In genomic region chr12:54571166-54571856, GRCh38 we compare ENCODE assay signal across 26 cellular contexts. TPM values are rescaled to one million over a fixed set of nuclear protein-coding genes. Genes with fewer than 3 reads are reported as not detected.
A peak's percentile ranks its signal among the peaks of the same experiment; 100 is the strongest.
DNase-seq lines count a peak whose midpoint lies in the region; ATAC-seq and TF ChIP-seq lines count a peak whose summit lies in the region.
"Had no signal": no experiment of that assay in that cellular context is flagged by ENCODE, and none has a peak within 500 bp of the region (broad histone marks: within the 10 kb centered on the region; RNA-seq: fewer than 3 reads in every experiment).

No MANE protein-coding gene starts in this region.

- DNase-seq in DMS114 treated with DMSO at 0.1 percent for 48 hours (lab: John Stamatoyannopoulos, UW; ENCODE audit: unreplicated experiment) (peak; percentile 14), endodermal cell (peak; percentile 72), NCI-H748 treated with DMSO at 0.1 percent for 48 hours (lab: John Stamatoyannopoulos, UW) (no peak), activated T-cell treated with anti-CD3 and anti-CD28 coated beads for 4 hours (no peak)
- DNase-seq in natural killer cell treated with Interleukin-12 subunit alpha and Interleukin-12 subunit beta and Interleukin-15 and Interleukin-18, amount 100 ng/mL, for 72 hours (ENCODE audit: low spot score), result no peak
- DNase-seq: activated CD4-positive, alpha-beta T cell treated with anti-CD3 and anti-CD28 coated beads, Interleukin-2, amount 10 ng/mL, durations not matched to agents 24 days and 14 days; activated CD8-positive, alpha-beta memory T cell treated with anti-CD3 and anti-CD28 coated beads, Interleukin-2, amount 50 U/mL, for 4 hours; activated gamma-delta T cell treated with Interleukin-2 at 50 U/mL for 16 hours; adrenal gland; AML-193; COR-L47; effector memory CD4-positive, alpha-beta T cell; glutamatergic neuron; IMR-90; MG63; midbrain; NCI-H1417 treated with DMSO at 0.1 percent for 48 hours; NCI-H526 treated with DMSO at 0.1 percent for 48 hours; spleen; stimulated activated CD4-positive, alpha-beta T cell treated with anti-CD3 and anti-CD28 coated beads, Interleukin-4, amount 100 ng/mL, for 4 hours had no signal

- peaks cover 21% of the 10 kb centered on the region for H3K4me1 ChIP-seq in HUES64 (ENCODE audit: insufficient read depth, low read length)
- peaks cover 3% of the 10 kb centered on the region for H3K4me1 ChIP-seq in endodermal cell (ENCODE audit: control insufficient read depth, insufficient read depth, low read length)
- H3K4me1 ChIP-seq: adrenal gland had no signal

- 44% methylated on average over 4 of the region's 4 CpGs for WGBS in HUES64
- 38 to 63% methylated on average over 1 to 4 of the region's 4 CpGs for WGBS in endodermal cell (ENCODE audit: insufficient coverage in 1 of 2, insufficient read length in 1 of 2), 2 experiments

- H3K9me3 ChIP-seq in HUES64 (ENCODE audit: insufficient read depth, low read depth, low read length) (no peaks in the 10 kb centered on the region), endodermal cell (ENCODE audit: control insufficient read depth, low read length) (no peaks in the 10 kb centered on the region)
- H3K9me3 ChIP-seq: adrenal gland, MG63, spleen had no signal

- H3K27me3 ChIP-seq in HUES64 (ENCODE audit: insufficient read depth, low read length) (peaks cover 5% of the 10 kb centered on the region; the same call in 1 of the 2 replicates), endodermal cell (ENCODE audit: control insufficient read depth, insufficient read depth, low read length, poor library complexity, severe bottlenecking) (no peaks in the 10 kb centered on the region)
- H3K27me3 ChIP-seq: adrenal gland, spleen had no signal

- peak; percentile 53 for TF ChIP-seq CTCF in endodermal cell (conservative IDR thresholded peaks at IDR 0.05)
- TF ChIP-seq CTCF in nephron (IDR thresholded peaks at IDR 0.05; ENCODE audit: unreplicated experiment in 3 of 3), result no peak

- no peak overlapping the region for H3K4me3 Mint-ChIP-seq in endodermal cell
- no peak overlapping the region for H3K4me3 Mint-ChIP-seq in nephron
- no peak overlapping the region for H3K4me3 Mint-ChIP-seq in natural killer cell treated with Interleukin-12 subunit alpha and Interleukin-12 subunit beta and Interleukin-15 and Interleukin-18, amount 100 ng/mL, for 72 hours
- H3K4me3 Mint-ChIP-seq: activated CD4-positive, alpha-beta T cell treated with anti-CD3 and anti-CD28 coated beads, Interleukin-2, amount 10 ng/mL, durations not matched to agents 24 days and 14 days; central memory CD8-positive, alpha-beta T cell had no signal

- H3K4me1 Mint-ChIP-seq in endodermal cell, result peaks cover 7% of the 10 kb centered on the region
- H3K4me1 Mint-ChIP-seq in nephron, result peaks cover 19% of the 10 kb centered on the region
- H3K4me1 Mint-ChIP-seq in natural killer cell treated with Interleukin-12 subunit alpha and Interleukin-12 subunit beta and Interleukin-15 and Interleukin-18, amount 100 ng/mL, for 72 hours (ENCODE audit: low read depth in 2 of 2), result peaks cover 0 to 2% of the 10 kb centered on the region in 2 donors
- H3K4me1 Mint-ChIP-seq: activated CD4-positive, alpha-beta T cell treated with anti-CD3 and anti-CD28 coated beads, Interleukin-2, amount 10 ng/mL, durations not matched to agents 24 days and 14 days; central memory CD8-positive, alpha-beta T cell had no signal

- H3K36me3 ChIP-seq in HUES64 (ENCODE audit: insufficient read depth, low read length), result no peaks in the 10 kb centered on the region
- H3K36me3 ChIP-seq in endodermal cell (ENCODE audit: control insufficient read depth, insufficient read depth, low read length), result no peaks in the 10 kb centered on the region
- H3K36me3 ChIP-seq: adrenal gland, MG63 had no signal

- no peak for ATAC-seq in natural killer cell treated with Interleukin-12 subunit alpha and Interleukin-12 subunit beta and Interleukin-15 and Interleukin-18, amount 100 ng/mL, for 72 hours
- no peak for ATAC-seq in HG03045 (IDR thresholded peaks at IDR 0.05; ENCODE audit: unreplicated experiment)
- ATAC-seq: left lobe of liver had no signal

- no peak overlapping the region for H3K9ac ChIP-seq in HUES64 (ENCODE audit: low read depth, low read length)
- no peak overlapping the region for H3K9ac ChIP-seq in endodermal cell (ENCODE audit: extremely low read depth, low read length, poor library complexity, severe bottlenecking)

- H3K27ac ChIP-seq in HUES64 (ENCODE audit: low read depth, low read length), result 0 out of 2 replicates have a peak overlapping the region, but pooled peaks have one; percentile 53
- H3K27ac ChIP-seq in endodermal cell (ENCODE audit: low read depth, low read length), result peak overlapping the region; percentile 78
- H3K27ac ChIP-seq: adrenal gland, spleen had no signal

- H3K4me3 ChIP-seq in HUES64 (ENCODE audit: low read length), result no peak overlapping the region
- H3K4me3 ChIP-seq in endodermal cell (ENCODE audit: low read length), result no peak overlapping the region
- H3K4me3 ChIP-seq: adrenal gland, MG63, spleen had no signal

- H3K9me3 Mint-ChIP-seq in endodermal cell (no peaks in the 10 kb centered on the region), nephron (no peaks in the 10 kb centered on the region)
- no peaks in the 10 kb centered on the region for H3K9me3 Mint-ChIP-seq in natural killer cell treated with Interleukin-12 subunit alpha and Interleukin-12 subunit beta and Interleukin-15 and Interleukin-18, amount 100 ng/mL, for 72 hours
- H3K9me3 Mint-ChIP-seq: activated CD4-positive, alpha-beta T cell treated with anti-CD3 and anti-CD28 coated beads, Interleukin-2, amount 10 ng/mL, durations not matched to agents 24 days and 14 days; central memory CD8-positive, alpha-beta T cell had no signal

- H3K27me3 Mint-ChIP-seq in endodermal cell (ENCODE audit: insufficient read depth) (peaks cover 14% of the 10 kb centered on the region), nephron (ENCODE audit: low read depth) (peaks cover 7% of the 10 kb centered on the region)
- H3K27me3 Mint-ChIP-seq in natural killer cell treated with Interleukin-12 subunit alpha and Interleukin-12 subunit beta and Interleukin-15 and Interleukin-18, amount 100 ng/mL, for 72 hours, result no peaks in the 10 kb centered on the region
- H3K27me3 Mint-ChIP-seq: activated CD4-positive, alpha-beta T cell treated with anti-CD3 and anti-CD28 coated beads, Interleukin-2, amount 10 ng/mL, durations not matched to agents 24 days and 14 days; central memory CD8-positive, alpha-beta T cell had no signal

- H3K27ac Mint-ChIP-seq in endodermal cell, result no peak overlapping the region
- peak overlapping the region in 2 of 3 experiments; percentile 11 to 19 for H3K27ac Mint-ChIP-seq in nephron
- peak overlapping the region in 1 of 2 donors; percentile 12 for H3K27ac Mint-ChIP-seq in natural killer cell treated with Interleukin-12 subunit alpha and Interleukin-12 subunit beta and Interleukin-15 and Interleukin-18, amount 100 ng/mL, for 72 hours
- H3K27ac Mint-ChIP-seq: activated CD4-positive, alpha-beta T cell treated with anti-CD3 and anti-CD28 coated beads, Interleukin-2, amount 10 ng/mL, durations not matched to agents 24 days and 14 days had no signal

- no peaks in the 10 kb centered on the region for H3K36me3 Mint-ChIP-seq in endodermal cell (ENCODE audit: low read depth)
- H3K36me3 Mint-ChIP-seq in nephron (ENCODE audit: low read depth), result no peaks in the 10 kb centered on the region
- no peaks in the 10 kb centered on the region for H3K36me3 Mint-ChIP-seq in natural killer cell treated with Interleukin-12 subunit alpha and Interleukin-12 subunit beta and Interleukin-15 and Interleukin-18, amount 100 ng/mL, for 72 hours

RNA-seq across cellular contexts. Expression of gene PPP1R1A, which starts 17.1 kb away (rescaled TPM):
- 12.9 TPM for polyA plus RNA-seq in HUES64 (2013, experiment 1 of 2)
- polyA plus RNA-seq in HUES64 (2013, experiment 2 of 2), result 15.8 TPM
- total RNA-seq in endodermal cell, result 10 to 100 TPM; 12.5 to 16.1 TPM
- 42.6 TPM for polyA plus RNA-seq in endodermal cell (2013, experiment 1 of 2)
- polyA plus RNA-seq in endodermal cell (2013, experiment 2 of 2), result 40.8 TPM
- not detected for total RNA-seq in natural killer cell treated with Interleukin-12 subunit alpha and Interleukin-12 subunit beta and Interleukin-15 and Interleukin-18, amount 100 ng/mL, for 72 hours
- total RNA-seq: activated CD4-positive, alpha-beta T cell treated with anti-CD3 and anti-CD28 coated beads, Interleukin-2, amount 10 ng/mL, durations not matched to agents 24 days and 14 days; Daoy; IMR-90 had no signal
- polyA plus RNA-seq: IMR-90 had no signal

RNA-seq across cellular contexts. Expression of gene PDE1B, which starts 21.9 kb away (rescaled TPM):
- polyA plus RNA-seq in HUES64 (2013, experiment 1 of 2), result 4.7 TPM
- polyA plus RNA-seq in HUES64 (2013, experiment 2 of 2), result 3.9 TPM
- total RNA-seq in endodermal cell, result 1 to 10 TPM; 1.1 to 1.6 TPM
- 11.4 TPM for polyA plus RNA-seq in endodermal cell (2013, experiment 1 of 2)
- 10.6 TPM for polyA plus RNA-seq in endodermal cell (2013, experiment 2 of 2)
- total RNA-seq in natural killer cell treated with Interleukin-12 subunit alpha and Interleukin-12 subunit beta and Interleukin-15 and Interleukin-18, amount 100 ng/mL, for 72 hours, result 10 to 100 TPM; 28.4 to 34.6 TPM
- total RNA-seq: IMR-90 had no signal
- polyA plus RNA-seq: IMR-90 had no signal

Comparison
In these comparisons a context has a peak if more than half of its experiments do, and no peak if none do; other contexts are left out.
1. DNase-seq: peak in DMS114 treated with DMSO at 0.1 percent for 48 hours (single experiment) and endodermal cell (single experiment); none in NCI-H748 treated with DMSO at 0.1 percent for 48 hours (single experiment), natural killer cell treated with Interleukin-12 subunit alpha and Interleukin-12 subunit beta and Interleukin-15 and Interleukin-18, amount 100 ng/mL, for 72 hours (single experiment) and activated T-cell treated with anti-CD3 and anti-CD28 coated beads for 4 hours (single experiment).
2. RNA of gene PPP1R1A, which starts 17.1 kb away (total RNA-seq): 12.5 to 16.1 TPM in endodermal cell; not detected in natural killer cell treated with Interleukin-12 subunit alpha and Interleukin-12 subunit beta and Interleukin-15 and Interleukin-18, amount 100 ng/mL, for 72 hours; every median in the first group is over 10 times any median in the second.
3. RNA of gene PDE1B, which starts 21.9 kb away (total RNA-seq): 28.4 to 34.6 TPM in natural killer cell treated with Interleukin-12 subunit alpha and Interleukin-12 subunit beta and Interleukin-15 and Interleukin-18, amount 100 ng/mL, for 72 hours; 1.1 to 1.6 TPM in endodermal cell; every median in the first group is over 10 times any median in the second.